In the genomic region with DNA sequence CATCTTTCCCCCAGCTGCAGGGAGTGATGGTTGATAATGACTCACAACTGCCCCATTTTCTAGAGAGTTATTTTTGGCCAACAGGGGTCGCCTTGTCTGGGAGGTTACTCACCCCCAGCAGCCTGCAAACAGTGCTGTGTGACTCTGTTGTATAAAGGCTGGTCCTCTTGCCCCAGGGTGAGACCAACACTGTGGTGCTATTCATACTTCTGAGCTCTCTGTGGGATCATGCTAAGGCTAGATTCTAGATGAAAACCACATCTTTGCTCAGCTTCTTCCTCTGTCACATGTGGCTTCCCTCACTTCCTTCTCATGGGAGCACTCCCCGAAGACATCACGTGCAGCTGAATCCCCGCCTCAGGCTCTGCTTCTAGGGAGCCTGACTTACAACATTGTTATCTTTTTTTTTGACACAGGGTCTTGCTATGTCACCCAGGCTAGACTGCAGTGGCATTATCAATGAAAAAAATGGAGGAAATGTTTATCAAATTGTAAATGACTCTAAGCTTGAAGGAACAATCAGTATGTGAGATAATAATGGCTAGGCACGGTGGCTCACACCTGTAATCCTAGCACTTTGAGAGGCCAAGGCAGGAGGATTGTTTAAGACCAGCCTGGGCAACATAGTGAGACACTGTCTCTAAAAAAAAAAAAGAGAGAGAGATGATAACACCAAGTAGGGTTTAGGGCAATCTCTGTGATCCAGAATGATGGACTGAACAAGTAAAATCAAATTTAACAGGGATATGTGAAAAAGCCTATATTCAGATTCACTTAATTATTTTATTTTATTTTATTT, we compare ENCODE assay signal across 8 cellular contexts. TPM values are rescaled to one million over a fixed set of nuclear protein-coding genes. Genes with fewer than 3 reads are reported as not detected.
DNase-seq lines count a peak whose midpoint lies in the region; ATAC-seq and TF ChIP-seq lines count a peak whose summit lies in the region.

No MANE protein-coding gene starts in this region.

- POLR2A ChIA-PET in T-cell (lab: Charles Lee), result interaction anchor here (0.5 to 1.0 kb wide), 6 partner anchors 8 to 993 kb away, joined by 3 read pairs; no protein-coding TSS in a partner anchor

- DNase-seq in CD14-positive monocyte (ENCODE audit: low spot score) (peak; percentile 97), T-cell (peak; percentile 30 to 77 (median 64)), iris pigment epithelial cell (ENCODE audit: low read depth) (peak; percentile 45), NCI-H2081 treated with DMSO at 0.1 percent for 48 hours (lab: John Stamatoyannopoulos, UW) (no peak)
- peak; percentile 72 to 76 for DNase-seq in activated naive CD4-positive, alpha-beta T cell treated with anti-CD3 and anti-CD28 coated beads, Interleukin-2, amount 50 U/mL, for 72 hours (ENCODE audit: low spot score in 2 of 2)
- DNase-seq in stimulated activated CD8-positive, alpha-beta memory T cell treated with anti-CD3 and anti-CD28 coated beads, Interleukin-12 subunit alpha, Interleukin-12 subunit beta, amount 100 ng/mL, for 24 hours (ENCODE audit: extremely low read depth), result peak; percentile 46

- ATAC-seq in HG02885 (IDR thresholded peaks at IDR 0.05; ENCODE audit: poor library complexity, unreplicated experiment) (peak; percentile 66), T-cell (replicated peaks in 1 of 4) (peak; percentile 88 to 97 (median 96)), GM21447 (IDR thresholded peaks at IDR 0.05; ENCODE audit: unreplicated experiment) (no peak)
- ATAC-seq in activated naive CD4-positive, alpha-beta T cell treated with anti-CD3 and anti-CD28 coated beads, Interleukin-2, amount 50 U/mL, for 72 hours, result peak; percentile 94 to 100

- H3K27me3 Mint-ChIP-seq in CD14-positive monocyte (ENCODE audit: low read depth in 3 of 3), result peaks cover 0 to 10% (median 2%) of the 10 kb centered on the region in 3 donors
- H3K27me3 Mint-ChIP-seq in T-cell, result no peaks in the 10 kb centered on the region

- H3K9me3 Mint-ChIP-seq in CD14-positive monocyte (peaks cover 0 to 6% (median 2%) of the 10 kb centered on the region in 7 donors), T-cell (no peaks in the 10 kb centered on the region)
- no peaks in the 10 kb centered on the region for H3K9me3 Mint-ChIP-seq in activated naive CD4-positive, alpha-beta T cell treated with anti-CD3 and anti-CD28 coated beads, Interleukin-2, amount 50 U/mL, for 72 hours

- H3K27ac Mint-ChIP-seq in CD14-positive monocyte, result peak overlapping the region; percentile 91 to 97 (median 96)
- H3K27ac Mint-ChIP-seq in T-cell, result peak overlapping the region; percentile 83 to 90
- peak overlapping the region; percentile 79 to 82 for H3K27ac Mint-ChIP-seq in activated naive CD4-positive, alpha-beta T cell treated with anti-CD3 and anti-CD28 coated beads, Interleukin-2, amount 50 U/mL, for 72 hours

- H3K36me3 Mint-ChIP-seq in CD14-positive monocyte (peaks cover 0 to 5% of the 10 kb centered on the region in 2 donors), T-cell (no peaks in the 10 kb centered on the region)
- peaks cover 0 to 5% of the 10 kb centered on the region in 2 donors for H3K36me3 Mint-ChIP-seq in activated naive CD4-positive, alpha-beta T cell treated with anti-CD3 and anti-CD28 coated beads, Interleukin-2, amount 50 U/mL, for 72 hours

- H3K4me3 Mint-ChIP-seq in CD14-positive monocyte (peak overlapping the region in 1 of 2 donors; percentile 62), T-cell (peak overlapping the region in 2 of 3 donors; percentile 4 to 32)

- intact Hi-C loops in CD14-positive monocyte (cut with micrococcal nuclease), result loop anchor here (5.0 kb wide), 1 partner anchor 40 kb away; no protein-coding TSS in a partner anchor

- peak; percentile 73 for TF ChIP-seq CTCF in CD14-positive monocyte (IDR thresholded peaks at IDR 0.05)

- CTCF ChIA-PET in T-cell (lab: Charles Lee), result interaction anchor here (0.6 to 2.5 kb wide), 17 partner anchors 9 to 300 kb away, joined by 3 to 54 read pairs (median 4); partner anchors contain the start of genes CDS2 (in 1 of the 2) and PCNA (in 1 of the 2)

- H3K4me1 Mint-ChIP-seq in CD14-positive monocyte (peaks cover 25% of the 10 kb centered on the region), T-cell (peaks cover 21 to 24% (median 22%) of the 10 kb centered on the region in 3 donors)

RNA-seq across cellular contexts. Expression of gene SLC23A2, which starts 55.7 kb away (rescaled TPM):
- polyA plus RNA-seq in CD14-positive monocyte, result 1 to 10 TPM; 3.3 to 6.4 TPM
- 10 to 100 TPM; 17.7 to 22.9 (median 20.9) TPM for total RNA-seq in T-cell
- 10 to 100 TPM; 20.1 to 21.5 TPM for total RNA-seq in activated naive CD4-positive, alpha-beta T cell treated with anti-CD3 and anti-CD28 coated beads, Interleukin-2, amount 50 U/mL, for 72 hours

RNA-seq across cellular contexts. Expression of gene TMEM230, which starts 55.9 kb away (rescaled TPM):
- 100 to 1,000 TPM; 163 to 231 TPM for polyA plus RNA-seq in CD14-positive monocyte
- total RNA-seq in T-cell, result 10 to 100 TPM; 55.6 to 72.7 (median 69.0) TPM
- 10 to 100 TPM; 60.5 to 71.5 TPM for total RNA-seq in activated naive CD4-positive, alpha-beta T cell treated with anti-CD3 and anti-CD28 coated beads, Interleukin-2, amount 50 U/mL, for 72 hours
